9 cellular contexts compared by ENCODE assay signal in genomic region chr12:131872154-131873046, GRCh38. TPM values are rescaled to one million over a fixed set of nuclear protein-coding genes. Genes with fewer than 3 reads are reported as not detected.
A peak's percentile ranks its signal among the peaks of the same experiment; 100 is the strongest.
DNase-seq lines count a peak whose midpoint lies in the region; ATAC-seq, FAIRE-seq and TF ChIP-seq lines count a peak whose summit lies in the region.
"Had no signal": no experiment of that assay in that cellular context is flagged by ENCODE, and none has a peak within 500 bp of the region (broad histone marks: within the 10 kb centered on the region; RNA-seq: fewer than 3 reads in every experiment).

No MANE protein-coding gene starts in this region.

- peak; percentile 78 for FAIRE-seq in RCC 7860 (lab: Jason Lieb, UNC)

- peaks cover 0 to 7% (median 0%) of the 10 kb centered on the region in 8 donors for H3K9me3 ChIP-seq in spleen
- no peaks in the 10 kb centered on the region for H3K9me3 ChIP-seq in SJCRH30 (replicated peaks)

- peaks cover 4% of the 10 kb centered on the region; the same call in 1 of the 3 replicates for H3K4me1 Mint-ChIP-seq in GM23338
- no peaks in the 10 kb centered on the region for H3K4me1 Mint-ChIP-seq in T-helper 2 cell treated with Interferon-gamma antibody and Interleukin-4, amounts not matched to agents 5 μg/mL and 100 μg/mL, for 36 hours (ENCODE audit: low read depth)

- no peak for TF ChIP-seq CTCF in GM23338 (conservative IDR thresholded peaks at IDR 0.05; ENCODE audit: low read depth in 2 of 2)
- TF ChIP-seq CTCF in spleen (IDR thresholded peaks at IDR 0.05 in 8 of 11, conservative IDR thresholded peaks at IDR 0.05 in 3 of 11), result no peak

- H3K9me3 Mint-ChIP-seq in GM23338, result peaks cover 16% of the 10 kb centered on the region
- H3K9me3 Mint-ChIP-seq in T-helper 2 cell treated with Interferon-gamma antibody and Interleukin-4, amounts not matched to agents 5 μg/mL and 100 μg/mL, for 36 hours, result peaks cover 3% of the 10 kb centered on the region

- no peaks in the 10 kb centered on the region for H4K20me1 ChIP-seq in GM23338 (replicated peaks; ENCODE audit: insufficient read depth)

- 49 to 78% (median 67%) methylated on average over 16 to 21 of the region's 21 CpGs for WGBS in spleen, 5 donors

- no peaks in the 10 kb centered on the region for H3F3A ChIP-seq in GM23338 (replicated peaks; ENCODE audit: low read depth)

- no peak overlapping the region for H3K4me2 ChIP-seq in GM23338

- intact Hi-C loops in spleen (cut with DNase I; ENCODE audit: low total_unique reads), result no loop called here

- H3K27me3 Mint-ChIP-seq in GM23338 (ENCODE audit: insufficient read depth, low read depth, poor library complexity), result no peaks in the 10 kb centered on the region
- H3K27me3 Mint-ChIP-seq in T-helper 2 cell treated with Interferon-gamma antibody and Interleukin-4, amounts not matched to agents 5 μg/mL and 100 μg/mL, for 36 hours (ENCODE audit: low read depth), result no peaks in the 10 kb centered on the region

- peaks cover 5% of the 10 kb centered on the region; the same call in 2 of the 3 replicates for H3K36me3 Mint-ChIP-seq in GM23338 (ENCODE audit: low read depth)
- H3K36me3 Mint-ChIP-seq in T-helper 2 cell treated with Interferon-gamma antibody and Interleukin-4, amounts not matched to agents 5 μg/mL and 100 μg/mL, for 36 hours (ENCODE audit: low read depth), result no peaks in the 10 kb centered on the region

- no peaks in the 10 kb centered on the region for H3K27me3 ChIP-seq in GM23338 (ENCODE audit: insufficient read depth)
- H3K27me3 ChIP-seq in spleen (replicated peaks in 1 of 7), result no peaks in the 10 kb centered on the region
- no peaks in the 10 kb centered on the region for H3K27me3 ChIP-seq in SJCRH30

- H3K4me1 ChIP-seq in GM23338 (ENCODE audit: insufficient read depth) (no peaks in the 10 kb centered on the region), spleen (peaks cover 0 to 28% (median 0%) of the 10 kb centered on the region in 6 donors), SJCRH30 (no peaks in the 10 kb centered on the region)

- no peak overlapping the region for H3K27ac Mint-ChIP-seq in GM23338
- H3K27ac Mint-ChIP-seq in T-helper 2 cell treated with Interferon-gamma antibody and Interleukin-4, amounts not matched to agents 5 μg/mL and 100 μg/mL, for 36 hours, result no peak overlapping the region

- H3K4me3 ChIP-seq in GM23338 (no peak overlapping the region), spleen (no peak overlapping the region), SJCRH30 (no peak overlapping the region)

- H3K36me3 ChIP-seq in GM23338 (ENCODE audit: insufficient read depth) (no peaks in the 10 kb centered on the region), spleen (no peaks in the 10 kb centered on the region), SJCRH30 (no peaks in the 10 kb centered on the region)

- ATAC-seq in GM23338, result peak; percentile 31; the same call in 1 of the 3 replicates
- peak; percentile 99 for ATAC-seq in esophagus mucosa

- no peaks in the 10 kb centered on the region for H3K9me2 ChIP-seq in GM23338 (ENCODE audit: insufficient read depth)

- no peaks in the 10 kb centered on the region for H3K79me2 ChIP-seq in GM23338 (replicated peaks; ENCODE audit: insufficient read depth)

- TF ChIP-seq POLR2A in spleen (IDR thresholded peaks at IDR 0.05), result no peak

- 0 out of 2 replicates have a peak overlapping the region, but pooled peaks have one; percentile 47 for H2AFZ ChIP-seq in GM23338

- H3K4me3 Mint-ChIP-seq in GM23338, result no peak overlapping the region
- H3K4me3 Mint-ChIP-seq in T-helper 2 cell treated with Interferon-gamma antibody and Interleukin-4, amounts not matched to agents 5 μg/mL and 100 μg/mL, for 36 hours, result no peak overlapping the region

- H3K27ac ChIP-seq in GM23338 (ENCODE audit: low read depth), result no peak overlapping the region
- H3K27ac ChIP-seq in spleen, result peak overlapping the region in 6 of 8 donors; percentile 11 to 81 (median 73)
- H3K27ac ChIP-seq in SJCRH30, result no peak overlapping the region

- DNase-seq in GM23338 (ENCODE audit: low spot score), result no peak
- DNase-seq in RCC 7860 (ENCODE audit: low spot score), result peak; percentile 82
- DNase-seq in spleen, result peak; percentile 74
- no peak for DNase-seq in T-helper 2 cell treated with Interferon-gamma antibody and Interleukin-4, amounts not matched to agents 5 μg/mL and 100 μg/mL, for 36 hours (ENCODE audit: low spot score)
- DNase-seq in RPMI8226, result no peak
- no peak for DNase-seq in SJCRH30
- DNase-seq: activated T-cell treated with anti-CD3 and anti-CD28 coated beads, Interleukin-2, amount 50 U/mL, for 1 hour; Kasumi-1 had no signal

TF ChIP-seq in GM23338, 12 proteins besides CTCF, POLR2A, EP300 and RAD21:
- TF ChIP-seq NANOG (IDR thresholded peaks at IDR 0.05; ENCODE audit: borderline replicate concordance) (no peak), STAT1 (IDR thresholded peaks at IDR 0.05; ENCODE audit: unreplicated experiment) (no peak), ZNF331 (CRISPR knock-in tag; IDR thresholded peaks at IDR 0.05; ENCODE audit: low read depth) (no peak), ZNF114 (CRISPR knock-in tag; IDR thresholded peaks at IDR 0.05) (no peak), EZH2 (IDR thresholded peaks at IDR 0.05; ENCODE audit: low read depth, unreplicated experiment) (no peak), POLR2AphosphoS5 (IDR thresholded peaks at IDR 0.05; ENCODE audit: low read depth) (no peak), JUNB (IDR thresholded peaks at IDR 0.05; ENCODE audit: unreplicated experiment) (no peak), CREB1 (CRISPR knock-in tag; IDR thresholded peaks at IDR 0.05; ENCODE audit: low read depth) (no peak)
- TF ChIP-seq, protein P1, sequence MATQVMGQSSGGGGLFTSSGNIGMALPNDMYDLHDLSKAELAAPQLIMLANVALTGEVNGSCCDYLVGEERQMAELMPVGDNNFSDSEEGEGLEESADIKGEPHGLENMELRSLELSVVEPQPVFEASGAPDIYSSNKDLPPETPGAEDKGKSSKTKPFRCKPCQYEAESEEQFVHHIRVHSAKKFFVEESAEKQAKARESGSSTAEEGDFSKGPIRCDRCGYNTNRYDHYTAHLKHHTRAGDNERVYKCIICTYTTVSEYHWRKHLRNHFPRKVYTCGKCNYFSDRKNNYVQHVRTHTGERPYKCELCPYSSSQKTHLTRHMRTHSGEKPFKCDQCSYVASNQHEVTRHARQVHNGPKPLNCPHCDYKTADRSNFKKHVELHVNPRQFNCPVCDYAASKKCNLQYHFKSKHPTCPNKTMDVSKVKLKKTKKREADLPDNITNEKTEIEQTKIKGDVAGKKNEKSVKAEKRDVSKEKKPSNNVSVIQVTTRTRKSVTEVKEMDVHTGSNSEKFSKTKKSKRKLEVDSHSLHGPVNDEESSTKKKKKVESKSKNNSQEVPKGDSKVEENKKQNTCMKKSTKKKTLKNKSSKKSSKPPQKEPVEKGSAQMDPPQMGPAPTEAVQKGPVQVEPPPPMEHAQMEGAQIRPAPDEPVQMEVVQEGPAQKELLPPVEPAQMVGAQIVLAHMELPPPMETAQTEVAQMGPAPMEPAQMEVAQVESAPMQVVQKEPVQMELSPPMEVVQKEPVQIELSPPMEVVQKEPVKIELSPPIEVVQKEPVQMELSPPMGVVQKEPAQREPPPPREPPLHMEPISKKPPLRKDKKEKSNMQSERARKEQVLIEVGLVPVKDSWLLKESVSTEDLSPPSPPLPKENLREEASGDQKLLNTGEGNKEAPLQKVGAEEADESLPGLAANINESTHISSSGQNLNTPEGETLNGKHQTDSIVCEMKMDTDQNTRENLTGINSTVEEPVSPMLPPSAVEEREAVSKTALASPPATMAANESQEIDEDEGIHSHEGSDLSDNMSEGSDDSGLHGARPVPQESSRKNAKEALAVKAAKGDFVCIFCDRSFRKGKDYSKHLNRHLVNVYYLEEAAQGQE (IDR thresholded peaks at IDR 0.05; ENCODE audit: unreplicated experiment), result no peak
- TF ChIP-seq, protein P2, sequence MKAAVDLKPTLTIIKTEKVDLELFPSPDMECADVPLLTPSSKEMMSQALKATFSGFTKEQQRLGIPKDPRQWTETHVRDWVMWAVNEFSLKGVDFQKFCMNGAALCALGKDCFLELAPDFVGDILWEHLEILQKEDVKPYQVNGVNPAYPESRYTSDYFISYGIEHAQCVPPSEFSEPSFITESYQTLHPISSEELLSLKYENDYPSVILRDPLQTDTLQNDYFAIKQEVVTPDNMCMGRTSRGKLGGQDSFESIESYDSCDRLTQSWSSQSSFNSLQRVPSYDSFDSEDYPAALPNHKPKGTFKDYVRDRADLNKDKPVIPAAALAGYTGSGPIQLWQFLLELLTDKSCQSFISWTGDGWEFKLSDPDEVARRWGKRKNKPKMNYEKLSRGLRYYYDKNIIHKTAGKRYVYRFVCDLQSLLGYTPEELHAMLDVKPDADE (IDR thresholded peaks at IDR 0.05), result no peak

RNA-seq across cellular contexts. Expression of gene ULK1, which starts 22.0 kb away (rescaled TPM):
- total RNA-seq in GM23338 (2014; rRNA removed; shearing (Covaris generic)), result 26.2 and 33.8 TPM in 2 replicates
- polyA plus RNA-seq in GM23338 (2016; fragmentation: Nextera tagmentation; extraction: Ambion mirVana) (8.4 and 9.3 TPM in 2 replicates), spleen (10 to 100 TPM in 2 of 3 donors, 1 to 10 TPM in 1; 9.9 to 35.1 (median 25.3) TPM)
- total RNA-seq in esophagus mucosa (12.8 TPM), spleen (10 to 100 TPM; 30.2 to 60.7 (median 55.0) TPM)
- total RNA-seq in SJCRH30 (2014; rRNA removed; shearing (Covaris generic)), result 7.2 and 7.6 TPM in 2 replicates

RNA-seq across cellular contexts. Expression of gene MMP17, which starts 44.2 kb away (rescaled TPM):
- total RNA-seq in GM23338 (2014; rRNA removed; shearing (Covaris generic)), result 26.8 and 48.5 TPM in 2 replicates
- polyA plus RNA-seq in GM23338 (2016; fragmentation: Nextera tagmentation; extraction: Ambion mirVana) (10.4 and 16.9 TPM in 2 replicates), spleen (1 to 10 TPM; 2.7 to 8.4 (median 4.3) TPM)
- total RNA-seq in esophagus mucosa (2.2 TPM), spleen (1 to 10 TPM; 1.4 to 4.7 (median 3.2) TPM)
- 0.68 and 2.3 TPM in 2 replicates for total RNA-seq in SJCRH30 (2014; rRNA removed; shearing (Covaris generic))

RNA-seq across cellular contexts. Expression of gene PUS1, which starts 56.7 kb away (rescaled TPM):
- 72.7 and 73.0 TPM in 2 replicates for total RNA-seq in GM23338 (2014; rRNA removed; shearing (Covaris generic))
- polyA plus RNA-seq in GM23338 (2016; fragmentation: Nextera tagmentation; extraction: Ambion mirVana), result 52.4 and 59.3 TPM in 2 replicates
- 20.5 TPM for total RNA-seq in esophagus mucosa
- 10 to 100 TPM; 16.0 to 42.7 (median 23.3) TPM for total RNA-seq in spleen
- 10 to 100 TPM; 30.0 to 46.5 (median 41.3) TPM for polyA plus RNA-seq in spleen
- total RNA-seq in SJCRH30 (2014; rRNA removed; shearing (Covaris generic)), result 16.0 and 17.1 TPM in 2 replicates

Comparison
In these comparisons a context has a peak if more than half of its experiments do, and no peak if none do; other contexts are left out.
1. DNase-seq: peak in RCC 7860 (single experiment) and spleen (single experiment); none in GM23338 (single experiment), T-helper 2 cell treated with Interferon-gamma antibody and Interleukin-4, amounts not matched to agents 5 μg/mL and 100 μg/mL, for 36 hours (single experiment), RPMI8226 (single experiment) and SJCRH30 (0 of 2).
2. H3K27ac ChIP-seq: peak in spleen (6 of 8); none in GM23338 (single experiment) and SJCRH30 (single experiment).